Comparison of ENCODE assay signal across 9 cellular contexts in genomic region chr20:11676618-11677289, GRCh38.
DNase-seq lines count a peak whose midpoint lies in the region; ATAC-seq and TF ChIP-seq lines count a peak whose summit lies in the region.
"Had no signal": no experiment of that assay in that cellular context is flagged by ENCODE, and none has a peak within 500 bp of the region (broad histone marks: within the 10 kb centered on the region; RNA-seq: fewer than 3 reads in every experiment).

No MANE protein-coding gene starts in this region.

- no peak overlapping the region for H2AFZ ChIP-seq in PC-9
- no peak overlapping the region for H2AFZ ChIP-seq in neural cell (ENCODE audit: low read depth, low read length)

- TF ChIP-seq POLR2A in erythroblast (IDR thresholded peaks at IDR 0.05; ENCODE audit: low read length), result no peak

- no peak overlapping the region for H3K9ac ChIP-seq in neural cell (ENCODE audit: low read length)
- H3K9ac ChIP-seq: BLaER1 had no signal

- H4K20me1 ChIP-seq in PC-9 (ENCODE audit: insufficient read depth) (no peaks in the 10 kb centered on the region), neural cell (ENCODE audit: insufficient read depth) (no peaks in the 10 kb centered on the region)
- H4K20me1 ChIP-seq: BLaER1 had no signal

- peak; percentile 94 for TF ChIP-seq CTCF in PC-9 (conservative IDR thresholded peaks at IDR 0.05)
- TF ChIP-seq CTCF in neural cell (IDR thresholded peaks at IDR 0.05; ENCODE audit: poor library complexity, severe bottlenecking), result peak; percentile 52

- H3K79me2 ChIP-seq in PC-9 (ENCODE audit: low read depth) (no peaks in the 10 kb centered on the region), neural cell (replicated peaks; ENCODE audit: insufficient read depth, low read length) (no peaks in the 10 kb centered on the region)

- CTCF ChIA-PET in PC-9 (lab: Charles Lee), result interaction anchor here (0.6 kb wide), 1 partner anchor 278 kb away, joined by 4 read pairs; no protein-coding TSS in a partner anchor

- TF ChIP-seq RAD21 in neural cell (conservative IDR thresholded peaks at IDR 0.05), result peak; percentile 63

- no peak overlapping the region for H3K4me2 ChIP-seq in PC-9
- no peak overlapping the region for H3K4me2 ChIP-seq in neural cell (ENCODE audit: low read length)
- H3K4me2 ChIP-seq: BLaER1 had no signal

- H3K4me3 ChIP-seq in PC-9 (no peak overlapping the region), neural cell (ENCODE audit: low read length) (no peak overlapping the region)
- H3K4me3 ChIP-seq: BLaER1 had no signal

- no peak overlapping the region for H3K27ac ChIP-seq in PC-9
- no peak overlapping the region for H3K27ac ChIP-seq in neural cell (ENCODE audit: low read length)
- H3K27ac ChIP-seq: BLaER1 had no signal

- H3K27me3 ChIP-seq in PC-9 (ENCODE audit: insufficient read depth, low read depth) (no peaks in the 10 kb centered on the region), neural cell (ENCODE audit: insufficient read depth, low read depth, low read length) (no peaks in the 10 kb centered on the region)
- H3K27me3 ChIP-seq: BLaER1 had no signal

- ATAC-seq in HG03139 (IDR thresholded peaks at IDR 0.05; ENCODE audit: unreplicated experiment) (peak; percentile 67), GM21737 (IDR thresholded peaks at IDR 0.05; ENCODE audit: unreplicated experiment) (no peak), HG03439 (IDR thresholded peaks at IDR 0.05; ENCODE audit: unreplicated experiment) (no peak)

- H3K9me3 ChIP-seq in PC-9 (ENCODE audit: insufficient read depth, low read depth), result no peaks in the 10 kb centered on the region; the same call in 1 of the 2 replicates
- no peaks in the 10 kb centered on the region for H3K9me3 ChIP-seq in neural cell (ENCODE audit: low read length)
- H3K9me3 ChIP-seq: BLaER1 had no signal

- no peaks in the 10 kb centered on the region for H3K4me1 ChIP-seq in PC-9 (replicated peaks; ENCODE audit: insufficient read depth)

- H3F3A ChIP-seq in PC-9 (ENCODE audit: insufficient read depth, low read depth), result no peaks in the 10 kb centered on the region
- H3F3A ChIP-seq in neural cell (ENCODE audit: insufficient read depth, low read length, poor library complexity, severe bottlenecking), result no peaks in the 10 kb centered on the region

- TF ChIP-seq EP300 in neural cell (conservative IDR thresholded peaks at IDR 0.05; ENCODE audit: poor library complexity, severe bottlenecking), result no peak

- H3K9me2 ChIP-seq in PC-9 (ENCODE audit: insufficient read depth) (no peaks in the 10 kb centered on the region), neural cell (ENCODE audit: insufficient read depth, low read length) (no peaks in the 10 kb centered on the region)

- intact Hi-C loops in PC-9 (cut with micrococcal nuclease; ENCODE audit: unreplicated experiment), result loop anchor here (5.0 to 10.0 kb wide), 2 partner anchors 118 to 176 kb away; no protein-coding TSS in a partner anchor

- BruUV-seq in PC-9 (replicated peaks; lab: Mats Ljungman, UMichigan), result no TSS peak

- DNase-seq in NCI-H1694 treated with DMSO at 0.1 percent for 48 hours (lab: John Stamatoyannopoulos, UW) (peak; percentile 3), NCI-H1694 (lab: John Stamatoyannopoulos, UW) (no peak), PC-9 (peak in 1 of 2 experiments; percentile 41), erythroblast (lab: John Stamatoyannopoulos, UW) (peak; percentile 43 to 56)

- POLR2A ChIA-PET in PC-9 (lab: Charles Lee; ENCODE audit: unreplicated experiment), result interaction anchor here (0.6 kb wide), 1 partner anchor 469 kb away, joined by 4 read pairs; no protein-coding TSS in a partner anchor

- H3K36me3 ChIP-seq in PC-9 (ENCODE audit: low read depth), result no peaks in the 10 kb centered on the region
- no peaks in the 10 kb centered on the region for H3K36me3 ChIP-seq in neural cell (ENCODE audit: insufficient read depth, low read length)
- H3K36me3 ChIP-seq: BLaER1 had no signal

TF ChIP-seq in neural cell, 6 proteins besides CTCF, POLR2A, EP300 and RAD21:
- TF ChIP-seq TAF1 (IDR thresholded peaks at IDR 0.05; ENCODE audit: low read depth) (no peak), EZH2 (IDR thresholded peaks at IDR 0.05; ENCODE audit: borderline replicate concordance, insufficient read depth, low read length, poor library complexity, severe bottlenecking) (no peak), SMC3 (conservative IDR thresholded peaks at IDR 0.05; ENCODE audit: poor library complexity) (peak; percentile 55)
